Comparison of ENCODE assay signal across 1 cellular context in the genomic region with DNA sequence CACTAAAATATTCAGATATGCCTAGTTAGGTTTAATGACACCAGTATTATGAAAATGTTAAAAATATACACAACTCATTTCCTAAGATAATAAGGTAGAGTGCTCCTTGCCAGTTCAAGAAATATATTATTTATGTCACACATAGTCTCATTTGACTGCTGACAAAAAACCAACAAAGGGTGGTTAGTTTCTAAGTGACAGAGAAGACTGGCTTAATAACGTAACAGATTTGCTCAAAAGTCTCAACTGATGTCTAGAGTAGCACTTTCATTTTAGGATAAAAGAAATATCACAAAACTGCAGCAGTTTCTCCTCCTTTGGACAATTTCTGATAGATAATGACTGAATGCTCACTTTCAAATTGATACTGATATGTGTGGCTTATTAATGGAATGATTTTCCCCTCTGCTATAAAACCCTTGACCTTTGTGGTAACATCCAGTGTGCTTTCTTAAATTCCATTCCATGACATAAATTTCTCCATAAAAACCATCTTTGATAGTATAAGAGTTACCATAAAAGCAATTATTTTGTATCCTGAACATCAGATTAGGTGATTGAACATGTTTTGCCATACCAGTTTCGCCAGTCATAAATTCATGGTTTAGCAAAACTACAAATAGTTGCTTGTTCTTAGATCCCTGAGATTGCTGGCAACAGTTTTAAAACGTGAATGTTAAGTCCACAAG.
TF ChIP-seq lines count a peak whose summit lies in the region.

No MANE protein-coding gene starts in this region.

TF ChIP-seq in GM12878, 131 proteins besides CTCF, POLR2A, EP300 and RAD21 (continued from another document):
- TF ChIP-seq LARP7 (IDR thresholded peaks at IDR 0.05) (no peak), MYC (IDR thresholded peaks at IDR 0.05; ENCODE audit: insufficient read depth, insufficient read length, insufficient replicate concordance, low read length, severe bottlenecking) (no peak), RB1 (IDR thresholded peaks at IDR 0.05; ENCODE audit: borderline replicate concordance) (no peak), ZNF384 (IDR thresholded peaks at IDR 0.05; ENCODE audit: borderline replicate concordance, low read depth, low read length) (no peak), JUND (IDR thresholded peaks at IDR 0.05; ENCODE audit: low read depth, low read length) (no peak), NFIC (IDR thresholded peaks at IDR 0.05; ENCODE audit: low read depth, low read length) (peak; percentile 49; the same call in 1 of the 2 replicates), SIN3A (IDR thresholded peaks at IDR 0.05; ENCODE audit: low read depth, low read length) (no peak), SMARCA5 (IDR thresholded peaks at IDR 0.05) (no peak), PML (IDR thresholded peaks at IDR 0.05; ENCODE audit: low read length) (no peak), GATAD2B (conservative IDR thresholded peaks at IDR 0.05; ENCODE audit: low read depth) (no peak), ETV6 (conservative IDR thresholded peaks at IDR 0.05 in 1 of 2, IDR thresholded peaks at IDR 0.05 in 1 of 2; ENCODE audit: borderline replicate concordance in 1 of 2, low read depth in 1 of 2) (no peak), ZBED1 (IDR thresholded peaks at IDR 0.05; ENCODE audit: borderline replicate concordance) (no peak), TCF3 (IDR thresholded peaks at IDR 0.05; ENCODE audit: borderline replicate concordance, insufficient read depth, low read depth, low read length) (no peak), YY1 (IDR thresholded peaks at IDR 0.05; ENCODE audit: low read depth, low read length) (no peak), MTA3 (IDR thresholded peaks at IDR 0.05; ENCODE audit: borderline replicate concordance, low read length) (no peak), CREM (IDR thresholded peaks at IDR 0.05; ENCODE audit: low read depth) (peak; percentile 63; the same call in 1 of the 2 replicates), ESRRA (IDR thresholded peaks at IDR 0.05; ENCODE audit: low read length) (no peak), SIX5 (IDR thresholded peaks at IDR 0.05; ENCODE audit: low read depth, low read length, severe bottlenecking) (no peak), SPI1 (IDR thresholded peaks at IDR 0.05; ENCODE audit: borderline replicate concordance, insufficient read depth, low read depth, low read length) (no peak), RCOR1 (conservative IDR thresholded peaks at IDR 0.05; ENCODE audit: low read depth, low read length) (no peak), TAF1 (IDR thresholded peaks at IDR 0.05; ENCODE audit: borderline replicate concordance, low read depth, low read length) (no peak), ZNF24 (IDR thresholded peaks at IDR 0.05) (no peak), JUNB (IDR thresholded peaks at IDR 0.05) (peak; percentile 40; the same call in 1 of the 2 replicates), SUZ12 (IDR thresholded peaks at IDR 0.05; ENCODE audit: unreplicated experiment) (no peak), PAX8 (IDR thresholded peaks at IDR 0.05) (no peak), HDAC6 (IDR thresholded peaks at IDR 0.05; ENCODE audit: unreplicated experiment) (no peak), DPF2 (IDR thresholded peaks at IDR 0.05) (no peak), SMC3 (IDR thresholded peaks at IDR 0.05; ENCODE audit: borderline replicate concordance, low read length) (no peak), RUNX3 (IDR thresholded peaks at IDR 0.05; ENCODE audit: low read length) (peak; percentile 58; the same call in 1 of the 2 replicates), ZNF622 (IDR thresholded peaks at IDR 0.05) (no peak), BRCA1 (IDR thresholded peaks at IDR 0.05; ENCODE audit: low read depth, low read length) (no peak), SP1 (IDR thresholded peaks at IDR 0.05; ENCODE audit: low read depth, low read length) (no peak), NR2F1 (conservative IDR thresholded peaks at IDR 0.05) (0 out of 2 replicates have a peak, but pooled peaks have one; percentile 42), WRNIP1 (IDR thresholded peaks at IDR 0.05; ENCODE audit: borderline replicate concordance, low read depth, low read length) (no peak)
- TF ChIP-seq, protein P1, sequence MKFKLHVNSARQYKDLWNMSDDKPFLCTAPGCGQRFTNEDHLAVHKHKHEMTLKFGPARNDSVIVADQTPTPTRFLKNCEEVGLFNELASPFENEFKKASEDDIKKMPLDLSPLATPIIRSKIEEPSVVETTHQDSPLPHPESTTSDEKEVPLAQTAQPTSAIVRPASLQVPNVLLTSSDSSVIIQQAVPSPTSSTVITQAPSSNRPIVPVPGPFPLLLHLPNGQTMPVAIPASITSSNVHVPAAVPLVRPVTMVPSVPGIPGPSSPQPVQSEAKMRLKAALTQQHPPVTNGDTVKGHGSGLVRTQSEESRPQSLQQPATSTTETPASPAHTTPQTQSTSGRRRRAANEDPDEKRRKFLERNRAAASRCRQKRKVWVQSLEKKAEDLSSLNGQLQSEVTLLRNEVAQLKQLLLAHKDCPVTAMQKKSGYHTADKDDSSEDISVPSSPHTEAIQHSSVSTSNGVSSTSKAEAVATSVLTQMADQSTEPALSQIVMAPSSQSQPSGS (IDR thresholded peaks at IDR 0.05; ENCODE audit: low read length): peak; percentile 18; the same call in 1 of the 2 replicates
- TF ChIP-seq, protein P2, sequence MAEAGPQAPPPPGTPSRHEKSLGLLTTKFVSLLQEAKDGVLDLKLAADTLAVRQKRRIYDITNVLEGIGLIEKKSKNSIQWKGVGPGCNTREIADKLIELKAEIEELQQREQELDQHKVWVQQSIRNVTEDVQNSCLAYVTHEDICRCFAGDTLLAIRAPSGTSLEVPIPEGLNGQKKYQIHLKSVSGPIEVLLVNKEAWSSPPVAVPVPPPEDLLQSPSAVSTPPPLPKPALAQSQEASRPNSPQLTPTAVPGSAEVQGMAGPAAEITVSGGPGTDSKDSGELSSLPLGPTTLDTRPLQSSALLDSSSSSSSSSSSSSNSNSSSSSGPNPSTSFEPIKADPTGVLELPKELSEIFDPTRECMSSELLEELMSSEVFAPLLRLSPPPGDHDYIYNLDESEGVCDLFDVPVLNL (IDR thresholded peaks at IDR 0.05; ENCODE audit: low read depth, low read length): no peak
- TF ChIP-seq, protein P3, sequence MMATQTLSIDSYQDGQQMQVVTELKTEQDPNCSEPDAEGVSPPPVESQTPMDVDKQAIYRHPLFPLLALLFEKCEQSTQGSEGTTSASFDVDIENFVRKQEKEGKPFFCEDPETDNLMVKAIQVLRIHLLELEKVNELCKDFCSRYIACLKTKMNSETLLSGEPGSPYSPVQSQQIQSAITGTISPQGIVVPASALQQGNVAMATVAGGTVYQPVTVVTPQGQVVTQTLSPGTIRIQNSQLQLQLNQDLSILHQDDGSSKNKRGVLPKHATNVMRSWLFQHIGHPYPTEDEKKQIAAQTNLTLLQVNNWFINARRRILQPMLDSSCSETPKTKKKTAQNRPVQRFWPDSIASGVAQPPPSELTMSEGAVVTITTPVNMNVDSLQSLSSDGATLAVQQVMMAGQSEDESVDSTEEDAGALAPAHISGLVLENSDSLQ (IDR thresholded peaks at IDR 0.05): peak; percentile 39; the same call in 1 of the 2 replicates
- TF ChIP-seq, protein P4, sequence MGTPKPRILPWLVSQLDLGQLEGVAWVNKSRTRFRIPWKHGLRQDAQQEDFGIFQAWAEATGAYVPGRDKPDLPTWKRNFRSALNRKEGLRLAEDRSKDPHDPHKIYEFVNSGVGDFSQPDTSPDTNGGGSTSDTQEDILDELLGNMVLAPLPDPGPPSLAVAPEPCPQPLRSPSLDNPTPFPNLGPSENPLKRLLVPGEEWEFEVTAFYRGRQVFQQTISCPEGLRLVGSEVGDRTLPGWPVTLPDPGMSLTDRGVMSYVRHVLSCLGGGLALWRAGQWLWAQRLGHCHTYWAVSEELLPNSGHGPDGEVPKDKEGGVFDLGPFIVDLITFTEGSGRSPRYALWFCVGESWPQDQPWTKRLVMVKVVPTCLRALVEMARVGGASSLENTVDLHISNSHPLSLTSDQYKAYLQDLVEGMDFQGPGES (IDR thresholded peaks at IDR 0.05): no peak
- TF ChIP-seq, protein P5, sequence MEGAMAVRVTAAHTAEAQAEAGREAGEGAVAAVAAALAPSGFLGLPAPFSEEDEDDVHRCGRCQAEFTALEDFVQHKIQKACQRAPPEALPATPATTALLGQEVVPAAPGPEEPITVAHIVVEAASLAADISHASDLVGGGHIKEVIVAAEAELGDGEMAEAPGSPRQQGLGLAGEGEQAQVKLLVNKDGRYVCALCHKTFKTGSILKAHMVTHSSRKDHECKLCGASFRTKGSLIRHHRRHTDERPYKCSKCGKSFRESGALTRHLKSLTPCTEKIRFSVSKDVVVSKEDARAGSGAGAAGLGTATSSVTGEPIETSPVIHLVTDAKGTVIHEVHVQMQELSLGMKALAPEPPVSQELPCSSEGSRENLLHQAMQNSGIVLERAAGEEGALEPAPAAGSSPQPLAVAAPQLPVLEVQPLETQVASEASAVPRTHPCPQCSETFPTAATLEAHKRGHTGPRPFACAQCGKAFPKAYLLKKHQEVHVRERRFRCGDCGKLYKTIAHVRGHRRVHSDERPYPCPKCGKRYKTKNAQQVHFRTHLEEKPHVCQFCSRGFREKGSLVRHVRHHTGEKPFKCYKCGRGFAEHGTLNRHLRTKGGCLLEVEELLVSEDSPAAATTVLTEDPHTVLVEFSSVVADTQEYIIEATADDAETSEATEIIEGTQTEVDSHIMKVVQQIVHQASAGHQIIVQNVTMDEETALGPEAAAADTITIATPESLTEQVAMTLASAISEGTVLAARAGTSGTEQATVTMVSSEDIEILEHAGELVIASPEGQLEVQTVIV (IDR thresholded peaks at IDR 0.05; ENCODE audit: borderline replicate concordance, partially characterized antibody): no peak
- TF ChIP-seq, protein P6, sequence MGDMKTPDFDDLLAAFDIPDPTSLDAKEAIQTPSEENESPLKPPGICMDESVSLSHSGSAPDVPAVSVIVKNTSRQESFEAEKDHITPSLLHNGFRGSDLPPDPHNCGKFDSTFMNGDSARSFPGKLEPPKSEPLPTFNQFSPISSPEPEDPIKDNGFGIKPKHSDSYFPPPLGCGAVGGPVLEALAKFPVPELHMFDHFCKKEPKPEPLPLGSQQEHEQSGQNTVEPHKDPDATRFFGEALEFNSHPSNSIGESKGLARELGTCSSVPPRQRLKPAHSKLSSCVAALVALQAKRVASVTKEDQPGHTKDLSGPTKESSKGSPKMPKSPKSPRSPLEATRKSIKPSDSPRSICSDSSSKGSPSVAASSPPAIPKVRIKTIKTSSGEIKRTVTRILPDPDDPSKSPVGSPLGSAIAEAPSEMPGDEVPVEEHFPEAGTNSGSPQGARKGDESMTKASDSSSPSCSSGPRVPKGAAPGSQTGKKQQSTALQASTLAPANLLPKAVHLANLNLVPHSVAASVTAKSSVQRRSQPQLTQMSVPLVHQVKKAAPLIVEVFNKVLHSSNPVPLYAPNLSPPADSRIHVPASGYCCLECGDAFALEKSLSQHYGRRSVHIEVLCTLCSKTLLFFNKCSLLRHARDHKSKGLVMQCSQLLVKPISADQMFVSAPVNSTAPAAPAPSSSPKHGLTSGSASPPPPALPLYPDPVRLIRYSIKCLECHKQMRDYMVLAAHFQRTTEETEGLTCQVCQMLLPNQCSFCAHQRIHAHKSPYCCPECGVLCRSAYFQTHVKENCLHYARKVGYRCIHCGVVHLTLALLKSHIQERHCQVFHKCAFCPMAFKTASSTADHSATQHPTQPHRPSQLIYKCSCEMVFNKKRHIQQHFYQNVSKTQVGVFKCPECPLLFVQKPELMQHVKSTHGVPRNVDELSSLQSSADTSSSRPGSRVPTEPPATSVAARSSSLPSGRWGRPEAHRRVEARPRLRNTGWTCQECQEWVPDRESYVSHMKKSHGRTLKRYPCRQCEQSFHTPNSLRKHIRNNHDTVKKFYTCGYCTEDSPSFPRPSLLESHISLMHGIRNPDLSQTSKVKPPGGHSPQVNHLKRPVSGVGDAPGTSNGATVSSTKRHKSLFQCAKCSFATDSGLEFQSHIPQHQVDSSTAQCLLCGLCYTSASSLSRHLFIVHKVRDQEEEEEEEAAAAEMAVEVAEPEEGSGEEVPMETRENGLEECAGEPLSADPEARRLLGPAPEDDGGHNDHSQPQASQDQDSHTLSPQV (IDR thresholded peaks at IDR 0.05): no peak
- TF ChIP-seq, protein P7, sequence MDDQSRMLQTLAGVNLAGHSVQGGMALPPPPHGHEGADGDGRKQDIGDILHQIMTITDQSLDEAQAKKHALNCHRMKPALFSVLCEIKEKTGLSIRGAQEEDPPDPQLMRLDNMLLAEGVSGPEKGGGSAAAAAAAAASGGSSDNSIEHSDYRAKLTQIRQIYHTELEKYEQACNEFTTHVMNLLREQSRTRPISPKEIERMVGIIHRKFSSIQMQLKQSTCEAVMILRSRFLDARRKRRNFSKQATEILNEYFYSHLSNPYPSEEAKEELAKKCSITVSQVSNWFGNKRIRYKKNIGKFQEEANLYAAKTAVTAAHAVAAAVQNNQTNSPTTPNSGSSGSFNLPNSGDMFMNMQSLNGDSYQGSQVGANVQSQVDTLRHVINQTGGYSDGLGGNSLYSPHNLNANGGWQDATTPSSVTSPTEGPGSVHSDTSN (IDR thresholded peaks at IDR 0.05; ENCODE audit: insufficient replicate concordance, low read depth, low read length): no peak
- TF ChIP-seq, protein P8, sequence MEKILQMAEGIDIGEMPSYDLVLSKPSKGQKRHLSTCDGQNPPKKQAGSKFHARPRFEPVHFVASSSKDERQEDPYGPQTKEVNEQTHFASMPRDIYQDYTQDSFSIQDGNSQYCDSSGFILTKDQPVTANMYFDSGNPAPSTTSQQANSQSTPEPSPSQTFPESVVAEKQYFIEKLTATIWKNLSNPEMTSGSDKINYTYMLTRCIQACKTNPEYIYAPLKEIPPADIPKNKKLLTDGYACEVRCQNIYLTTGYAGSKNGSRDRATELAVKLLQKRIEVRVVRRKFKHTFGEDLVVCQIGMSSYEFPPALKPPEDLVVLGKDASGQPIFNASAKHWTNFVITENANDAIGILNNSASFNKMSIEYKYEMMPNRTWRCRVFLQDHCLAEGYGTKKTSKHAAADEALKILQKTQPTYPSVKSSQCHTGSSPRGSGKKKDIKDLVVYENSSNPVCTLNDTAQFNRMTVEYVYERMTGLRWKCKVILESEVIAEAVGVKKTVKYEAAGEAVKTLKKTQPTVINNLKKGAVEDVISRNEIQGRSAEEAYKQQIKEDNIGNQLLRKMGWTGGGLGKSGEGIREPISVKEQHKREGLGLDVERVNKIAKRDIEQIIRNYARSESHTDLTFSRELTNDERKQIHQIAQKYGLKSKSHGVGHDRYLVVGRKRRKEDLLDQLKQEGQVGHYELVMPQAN (conservative IDR thresholded peaks at IDR 0.05): no peak
TF ChIP-seq in GM12878: peak in this region for 9.
